ENCODE assay signal across 10 cellular contexts in genomic region chr10:95431900-95432342, GRCh38.
DNase-seq lines count a peak whose midpoint lies in the region; ATAC-seq lines count a peak whose summit lies in the region.
"Had no signal": no experiment of that assay in that cellular context is flagged by ENCODE, and none has a peak within 500 bp of the region (broad histone marks: within the 10 kb centered on the region; RNA-seq: fewer than 3 reads in every experiment).

No MANE protein-coding gene starts in this region.

- peak; percentile 7 for ATAC-seq in Right ventricle myocardium superior (ENCODE audit: poor library complexity)
- ATAC-seq in Right ventricle myocardium inferior, result no peak
- peak; percentile 62 for ATAC-seq in HG03342 (IDR thresholded peaks at IDR 0.05; ENCODE audit: unreplicated experiment)
- peak; percentile 20 for ATAC-seq in left ventricle myocardium superior
- ATAC-seq in aorta (ENCODE audit: low FRiP score), result no peak

- DNase-seq in Right ventricle myocardium superior (no peak), Right ventricle myocardium inferior (ENCODE audit: missing footprints) (no peak), left ventricle myocardium superior (no peak), aorta (no peak), NCI-H2196 (lab: John Stamatoyannopoulos, UW; ENCODE audit: unreplicated experiment) (no peak), HuH-7.5 (ENCODE audit: low spot score) (no peak)
- no peak for DNase-seq in stimulated activated CD4-positive, alpha-beta T cell treated with anti-CD3 and anti-CD28 coated beads, Interleukin-15, amount 100 ng/mL, for 24 hours
- DNase-seq: activated CD4-positive, alpha-beta T cell treated with anti-CD3 and anti-CD28 coated beads, Interleukin-2, amount 10 ng/mL, durations not matched to agents 24 days and 14 days; NCI-H1048 had no signal

- H3K36me3 ChIP-seq in aorta (ENCODE audit: control insufficient read depth in 1 of 2, insufficient read depth in 2 of 2, low read length in 1 of 2), result peaks cover 0 to 24% of the 10 kb centered on the region in 2 donors

- no peaks in the 10 kb centered on the region for H3K9me3 ChIP-seq in aorta (ENCODE audit: control insufficient read depth, low read length)

- no peaks in the 10 kb centered on the region for H3K27me3 ChIP-seq in aorta (ENCODE audit: control insufficient read depth in 1 of 2, insufficient read depth in 2 of 2, low read length in 1 of 2)

- intact Hi-C loops in Right ventricle myocardium superior (cut with DNase I), result loop anchor here (2.0 to 5.0 kb wide), 2 partner anchors 125 to 169 kb away; no protein-coding TSS in a partner anchor
- intact Hi-C loops in Right ventricle myocardium inferior (cut with DNase I), result loop anchor here (2.0 to 5.0 kb wide), 2 partner anchors 45 to 129 kb away; partner anchors contain the start of gene SORBS1
- intact Hi-C loops in left ventricle myocardium superior (cut with micrococcal nuclease), result no loop called here
- intact Hi-C loops in aorta (cut with DNase I), result loop anchor here (2.0 to 5.0 kb wide), 2 partner anchors 55 to 169 kb away; no protein-coding TSS in a partner anchor

- WGBS in aorta, 2 donors, result 21 to 28% methylated on average over 4 of the region's 4 CpGs

- H3K4me3 ChIP-seq in aorta (ENCODE audit: low read length in 2 of 2), result no peak overlapping the region

- peak overlapping the region; percentile 68 for H3K27ac ChIP-seq in aorta (ENCODE audit: low read depth in 1 of 2, low read length in 2 of 2)

- peaks cover 0 to 7% of the 10 kb centered on the region in 2 donors for H3K4me1 ChIP-seq in aorta (ENCODE audit: control insufficient read depth in 1 of 2, insufficient read depth in 2 of 2, low read length in 2 of 2)

Comparison
In these comparisons a context has a peak if more than half of its experiments do, and no peak if none do; other contexts are left out.
1. ATAC-seq: peak in Right ventricle myocardium superior (single experiment), HG03342 (single experiment) and left ventricle myocardium superior (single experiment); none in Right ventricle myocardium inferior (single experiment) and aorta (single experiment).